In genomic region chr7:74561898-74562613, GRCh38 we compare ENCODE assay signal across 1 cellular context.
TF ChIP-seq lines count a peak whose summit lies in the region.

No MANE protein-coding gene starts in this region.

TF ChIP-seq in HepG2, 621 proteins besides CTCF, POLR2A, EP300 and RAD21 (continued from another document):
- TF ChIP-seq ZNF574 (CRISPR knock-in tag; IDR thresholded peaks at IDR 0.05), result no peak
- no peak for TF ChIP-seq ZNF414 (CRISPR knock-in tag; IDR thresholded peaks at IDR 0.05)
- no peak for TF ChIP-seq ATF1 (CRISPR knock-in tag; IDR thresholded peaks at IDR 0.05)
- no peak for TF ChIP-seq PPARG (CRISPR knock-in tag; conservative IDR thresholded peaks at IDR 0.05)
- TF ChIP-seq CBX2 (IDR thresholded peaks at IDR 0.05; ENCODE audit: low read depth, low read length), result no peak
- no peak for TF ChIP-seq CBX2 (CRISPR knock-in tag; IDR thresholded peaks at IDR 0.05; ENCODE audit: low read depth)
- TF ChIP-seq ZIK1 (CRISPR knock-in tag; IDR thresholded peaks at IDR 0.05; ENCODE audit: borderline replicate concordance, low read depth), result no peak
